8 cellular contexts compared by ENCODE assay signal in the genomic region with DNA sequence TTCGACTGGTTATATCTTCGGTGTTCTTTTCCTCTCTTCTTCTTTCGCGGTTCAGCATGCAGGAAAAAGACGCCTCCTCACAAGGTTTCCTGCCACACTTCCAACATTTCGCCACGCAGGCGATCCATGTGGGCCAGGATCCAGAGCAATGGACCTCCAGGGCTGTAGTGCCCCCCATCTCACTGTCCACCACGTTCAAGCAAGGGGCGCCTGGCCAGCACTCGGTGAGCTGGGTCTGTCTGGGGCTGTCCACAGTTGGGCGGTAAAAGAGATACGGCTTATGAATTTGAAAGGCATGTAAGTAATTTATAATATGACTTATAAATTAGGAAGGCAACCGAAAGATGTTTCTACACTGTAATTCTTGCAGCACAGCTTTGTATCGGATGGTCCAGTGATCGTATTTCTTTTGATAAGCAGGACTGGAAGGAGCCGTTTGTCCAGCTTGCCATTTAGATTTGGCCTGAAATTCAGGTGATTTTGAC. TPM values are rescaled to one million over a fixed set of nuclear protein-coding genes. Genes with fewer than 3 reads are reported as not detected.
DNase-seq lines count a peak whose midpoint lies in the region; ATAC-seq and TF ChIP-seq lines count a peak whose summit lies in the region.

No MANE protein-coding gene starts in this region.

- H3K36me3 ChIP-seq in GM06990 (ENCODE audit: control insufficient read depth, insufficient read depth, low read length) = no peaks in the 10 kb centered on the region
- H3K36me3 ChIP-seq in skeletal muscle satellite cell (ENCODE audit: insufficient read depth, low read length) = no peaks in the 10 kb centered on the region

- H3K27ac Mint-ChIP-seq in activated naive CD8-positive, alpha-beta T cell = peak overlapping the region; percentile 85

- peak overlapping the region; percentile 78 for H3K9ac ChIP-seq in skeletal muscle satellite cell (ENCODE audit: low read depth, low read length)

- peak overlapping the region; percentile 92 for H3K4me3 Mint-ChIP-seq in activated naive CD8-positive, alpha-beta T cell

- ATAC-seq in HG02938 (IDR thresholded peaks at IDR 0.05; ENCODE audit: unreplicated experiment) = peak; percentile 3

- H3K4me3 ChIP-seq in GM06990 (replicated peaks; ENCODE audit: low read depth, low read length) (peak overlapping the region; percentile 71), skeletal muscle satellite cell (ENCODE audit: low read length) (peak overlapping the region; percentile 77)

- H3K4me1 Mint-ChIP-seq in activated naive CD8-positive, alpha-beta T cell (ENCODE audit: low read depth) = peaks cover 18% of the 10 kb centered on the region

- H3K4me1 ChIP-seq in skeletal muscle satellite cell (ENCODE audit: control insufficient read depth, insufficient read depth, low read length) = peaks cover 9% of the 10 kb centered on the region

- no peaks in the 10 kb centered on the region for H3K9me3 ChIP-seq in skeletal muscle satellite cell (replicated peaks; ENCODE audit: low read length)

- no peaks in the 10 kb centered on the region for H3K36me3 Mint-ChIP-seq in activated naive CD8-positive, alpha-beta T cell

- DNase-seq in GM06990 (ENCODE audit: extremely low read depth, insufficient read length) (no peak), hepatic stellate cell (ENCODE audit: low spot score) (peak; percentile 22), CD1c-positive myeloid dendritic cell (ENCODE audit: extremely low spot score) (no peak), SKM-1 (lab: John Stamatoyannopoulos, UW; ENCODE audit: unreplicated experiment) (no peak), DMS 273 (lab: John Stamatoyannopoulos, UW; ENCODE audit: unreplicated experiment) (no peak)

- TF ChIP-seq CTCF in GM06990 (IDR thresholded peaks at IDR 0.05; ENCODE audit: insufficient read depth, low read length, poor library complexity, severe bottlenecking) = no peak

- H3K27me3 ChIP-seq in GM06990 (replicated peaks; ENCODE audit: control insufficient read depth, insufficient read depth, low read length) (no peaks in the 10 kb centered on the region), skeletal muscle satellite cell (ENCODE audit: control insufficient read depth, insufficient read depth, low read length) (no peaks in the 10 kb centered on the region)

- no peaks in the 10 kb centered on the region for H3K9me3 Mint-ChIP-seq in activated naive CD8-positive, alpha-beta T cell (ENCODE audit: low read depth)

- H3K27me3 Mint-ChIP-seq in activated naive CD8-positive, alpha-beta T cell = no peaks in the 10 kb centered on the region

- peak overlapping the region; percentile 87 for H3K4me2 ChIP-seq in skeletal muscle satellite cell (ENCODE audit: low read length)

RNA-seq across cellular contexts. Expression of gene CTH, which starts 0.3 kb away (rescaled TPM):
- 2.6 and 6.6 TPM in 2 replicates for total RNA-seq in skeletal muscle satellite cell (2012; rRNA removed)

RNA-seq across cellular contexts. Expression of gene ANKRD13C, which starts 56.9 kb away (rescaled TPM):
- total RNA-seq in skeletal muscle satellite cell (2012; rRNA removed) = 23.6 and 23.8 TPM in 2 replicates
